Comparison of ENCODE assay signal across 1 cellular context in genomic region chr15:78059110-78059839, GRCh38.
TF ChIP-seq lines count a peak whose summit lies in the region.

No MANE protein-coding gene starts in this region.

TF ChIP-seq in GM12878, 131 proteins besides CTCF, POLR2A, EP300 and RAD21 (continued from another document):
- 0 out of 2 replicates have a peak, but pooled peaks have one; percentile 45 for TF ChIP-seq TCF3 (IDR thresholded peaks at IDR 0.05; ENCODE audit: borderline replicate concordance, insufficient read depth, low read depth, low read length)
- TF ChIP-seq TCF12 (IDR thresholded peaks at IDR 0.05; ENCODE audit: low read depth, low read length): 0 out of 2 replicates have a peak, but pooled peaks have one; percentile 43
- no peak for TF ChIP-seq ESRRA (IDR thresholded peaks at IDR 0.05; ENCODE audit: low read length)
- no peak for TF ChIP-seq CUX1 (IDR thresholded peaks at IDR 0.05; ENCODE audit: insufficient replicate concordance, low read depth, low read length)
- TF ChIP-seq MYC (IDR thresholded peaks at IDR 0.05; ENCODE audit: insufficient read depth, insufficient read length, insufficient replicate concordance, low read length, severe bottlenecking): no peak
- peak; percentile 4 for TF ChIP-seq USF1 (IDR thresholded peaks at IDR 0.05; ENCODE audit: borderline replicate concordance, extremely low read length, insufficient read depth, low read depth, low read length)
